12 cellular contexts compared by ENCODE assay signal in the genomic region with DNA sequence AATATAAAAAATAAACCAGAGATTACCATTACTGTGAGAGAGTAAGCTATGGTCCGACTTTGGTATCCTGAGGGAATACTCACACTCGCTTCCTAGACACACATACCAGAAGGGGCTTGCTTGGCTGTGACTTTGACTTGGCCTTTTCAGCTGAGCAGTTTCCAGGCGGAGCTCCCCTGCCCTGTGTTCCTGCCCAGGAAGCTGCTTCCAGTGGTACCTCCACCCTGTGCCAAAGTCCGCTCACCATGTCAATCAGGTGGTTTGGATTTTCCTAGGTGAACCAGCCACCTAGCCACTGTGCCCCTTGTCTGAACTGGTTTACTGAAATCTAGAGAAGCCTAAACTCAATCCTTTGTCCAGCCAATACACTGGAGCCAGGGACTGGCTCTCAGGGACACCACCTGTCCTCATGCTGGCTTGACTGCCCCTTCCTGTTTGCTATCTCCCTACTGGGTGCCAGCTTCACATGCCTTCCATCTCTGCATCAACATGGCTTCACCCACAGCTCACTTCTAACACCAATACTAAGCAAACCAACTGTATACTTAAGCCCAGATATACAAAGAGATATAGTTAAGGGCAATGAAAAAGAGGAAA. TPM values are rescaled to one million over a fixed set of nuclear protein-coding genes. Genes with fewer than 3 reads are reported as not detected.
DNase-seq lines count a peak whose midpoint lies in the region; ATAC-seq, FAIRE-seq and TF ChIP-seq lines count a peak whose summit lies in the region.
"Had no signal": no experiment of that assay in that cellular context is flagged by ENCODE, and none has a peak within 500 bp of the region (broad histone marks: within the 10 kb centered on the region; RNA-seq: fewer than 3 reads in every experiment).

No MANE protein-coding gene starts in this region.

- peak; percentile 77 for ATAC-seq in HepG2

- intact Hi-C loops in HepG2 (cut with micrococcal nuclease; ENCODE audit: unreplicated experiment) (no loop called here), spleen (cut with DNase I; ENCODE audit: low total_unique reads) (no loop called here)

- TF ChIP-seq CTCF in HepG2 (CRISPR knock-in tag; IDR thresholded peaks at IDR 0.05), result no peak
- TF ChIP-seq CTCF in spleen (IDR thresholded peaks at IDR 0.05 in 8 of 11, conservative IDR thresholded peaks at IDR 0.05 in 3 of 11), result no peak

- H3K4me1 ChIP-seq in HepG2 (ENCODE audit: insufficient read depth, low read length) (peaks cover 22% of the 10 kb centered on the region), spleen (peaks cover 14 to 95% (median 58%) of the 10 kb centered on the region in 6 donors)
- H3K4me1 ChIP-seq: right lobe of liver, SJSA1 had no signal

- no TSS peak for BruUV-seq in HepG2 (replicated peaks; lab: Mats Ljungman, UMichigan)

- peak; percentile 3 for DNase-seq in DMS53 (lab: John Stamatoyannopoulos, UW)
- DNase-seq in DMS53 treated with DMSO at 0.1 percent for 48 hours (lab: John Stamatoyannopoulos, UW; ENCODE audit: unreplicated experiment), result no peak
- peak in 1 of 61 donors; percentile 43 for DNase-seq in caudate nucleus (lab: John Stamatoyannopoulos, UW)
- DNase-seq in HepG2 (ENCODE audit: low spot score), result peak; percentile 45
- no peak for DNase-seq in spleen
- no peak for DNase-seq in NCI-H146 (lab: John Stamatoyannopoulos, UW)
- DNase-seq in activated CD4-positive, alpha-beta T cell treated with anti-CD3 and anti-CD28 coated beads, Interleukin-2, amount 50 U/mL, for 48 hours, result no peak
- DNase-seq in NCI-H1092 (lab: John Stamatoyannopoulos, UW), result no peak
- DNase-seq: right lobe of liver had no signal

- POLR2A ChIA-PET in HepG2 (lab: Yijun Ruan, JAX), result interaction anchor here (0.7 to 1.3 kb wide), 2 partner anchors 25 to 86 kb away, joined by 3 read pairs; no protein-coding TSS in a partner anchor

- H3K36me3 ChIP-seq in HepG2 (replicated peaks in 1 of 2; ENCODE audit: control insufficient read depth in 1 of 2, insufficient read depth in 2 of 2, low read length in 2 of 2) (peaks cover 13 to 36% of the 10 kb centered on the region in 2 experiments; a peak in 4 of 5 replicates), spleen (peaks cover 4 to 94% (median 41%) of the 10 kb centered on the region in 6 donors)

- no peak overlapping the region for H3K9ac ChIP-seq in HepG2 (ENCODE audit: insufficient read depth, low read depth, low read length)

- H3K27me3 ChIP-seq in HepG2 (ENCODE audit: control insufficient read depth in 1 of 2, insufficient read depth in 2 of 2, low read length in 2 of 2) (no peaks in the 10 kb centered on the region), spleen (replicated peaks in 1 of 7) (no peaks in the 10 kb centered on the region)
- H3K27me3 ChIP-seq: right lobe of liver, SJSA1 had no signal

- no peak; the same call in 1 of the 2 replicates for TF ChIP-seq RAD21 in HepG2 (CRISPR knock-in tag; IDR thresholded peaks at IDR 0.05)

- in situ Hi-C loops in HepG2 (cut with HindIII; ENCODE audit: extremely low pct_ligation_motif_present, low pct_unique_long_range_greater_than_20kb), result no loop called here

- CTCF ChIA-PET in HepG2 (lab: Yijun Ruan, JAX; ENCODE audit: low intra/inter-chr PET ratio, low total read pairs), result no interaction called here

- no peak overlapping the region for H2AFZ ChIP-seq in HepG2 (ENCODE audit: low read length)

- no peak for TF ChIP-seq EP300 in HepG2 (IDR thresholded peaks at IDR 0.05; ENCODE audit: low read depth in 2 of 2, low read length in 2 of 2)
- no peak for TF ChIP-seq EP300 in HepG2 (CRISPR knock-in tag; IDR thresholded peaks at IDR 0.05; ENCODE audit: borderline replicate concordance)

- no peaks in the 10 kb centered on the region for H4K20me1 ChIP-seq in HepG2 (ENCODE audit: insufficient read depth, low read length)

- no peak overlapping the region for H3K4me3 ChIP-seq in HepG2 (replicated peaks in 1 of 3; ENCODE audit: insufficient read depth in 1 of 3, low read depth in 2 of 3, low read length in 3 of 3)
- no peak overlapping the region for H3K4me3 ChIP-seq in spleen
- H3K4me3 ChIP-seq: right lobe of liver, SJSA1, thoracic aorta had no signal

- TF ChIP-seq POLR2A in HepG2 (IDR thresholded peaks at IDR 0.05; ENCODE audit: insufficient read depth in 1 of 2, low read depth in 2 of 2, low read length in 2 of 2) (no peak), spleen (IDR thresholded peaks at IDR 0.05) (no peak)

- H3K27ac ChIP-seq in caudate nucleus (ENCODE audit: low read depth, low read length) (peak overlapping the region; percentile 40), HepG2 (ENCODE audit: extremely low read length, insufficient read depth, low read length) (no peak overlapping the region), spleen (peak overlapping the region in 6 of 8 donors; percentile 8 to 88 (median 78))
- H3K27ac ChIP-seq: 22Rv1, SJSA1 had no signal

- no peaks in the 10 kb centered on the region for H3K79me2 ChIP-seq in HepG2 (ENCODE audit: insufficient read depth, low read length)

- H3K9me3 ChIP-seq in HepG2 (ENCODE audit: low read length), result no peaks in the 10 kb centered on the region
- no peaks in the 10 kb centered on the region for H3K9me3 ChIP-seq in spleen
- H3K9me3 ChIP-seq: right lobe of liver, SJSA1, thoracic aorta had no signal

- no peak overlapping the region for H3K4me2 ChIP-seq in HepG2 (ENCODE audit: low read depth, low read length)

- no peak for FAIRE-seq in HepG2 (lab: Jason Lieb, UNC)

- WGBS in HepG2 (ENCODE audit: low lambda C conversion rate), result 81% methylated on average over 4 of the region's 4 CpGs
- WGBS in spleen, 5 donors, result 87 to 93% (median 91%) methylated on average over 4 of the region's 4 CpGs

TF ChIP-seq in HepG2, 621 proteins besides CTCF, POLR2A, EP300 and RAD21 (continues in another document):
- TF ChIP-seq ESRRA (CRISPR knock-in tag; IDR thresholded peaks at IDR 0.05; ENCODE audit: low read depth), result peak; percentile 23; the same call in 1 of the 2 replicates
- no peak for TF ChIP-seq THAP11 (CRISPR knock-in tag; IDR thresholded peaks at IDR 0.05)
- 0 out of 2 replicates have a peak, but pooled peaks have one; percentile 10 for TF ChIP-seq SAP130 (CRISPR knock-in tag; IDR thresholded peaks at IDR 0.05; ENCODE audit: low read depth)
- TF ChIP-seq HNF4A (CRISPR knock-in tag; IDR thresholded peaks at IDR 0.05), result peak; percentile 70
- peak; percentile 66 for TF ChIP-seq ZBTB38 (CRISPR knock-in tag; IDR thresholded peaks at IDR 0.05)
- TF ChIP-seq KDM1A (CRISPR knock-in tag; IDR thresholded peaks at IDR 0.05), result no peak
- peak; percentile 52; the same call in 1 of the 2 replicates for TF ChIP-seq HNF4G (IDR thresholded peaks at IDR 0.05; ENCODE audit: borderline replicate concordance, low read depth, low read length)
- TF ChIP-seq HNF4G (CRISPR knock-in tag; IDR thresholded peaks at IDR 0.05; ENCODE audit: borderline replicate concordance, low read depth), result no peak
- TF ChIP-seq ZBTB4 (CRISPR knock-in tag; IDR thresholded peaks at IDR 0.05; ENCODE audit: borderline replicate concordance), result no peak

RNA-seq across cellular contexts. Expression of gene MAX, which starts 28.6 kb away (rescaled TPM):
- total RNA-seq in HepG2 (2016; rRNA removed; fragmentation: Illumina TruSeq; extraction: Trizol), result 28.5 and 29.4 TPM in 2 replicates
- 14.4 and 14.7 TPM in 2 replicates for total RNA-seq in HepG2 (2016; cell fraction: cytosol; rRNA removed; fragmentation: Illumina TruSeq; extraction: Trizol; ENCODE audit: low read depth)
- total RNA-seq in HepG2 (2016; cell fraction: insoluble cytoplasmic fraction; rRNA removed; fragmentation: Illumina TruSeq; extraction: Trizol), result 27.4 and 32.7 TPM in 2 replicates
- total RNA-seq in HepG2 (2016; cell fraction: membrane; rRNA removed; fragmentation: Illumina TruSeq; extraction: Trizol), result 28.0 and 28.2 TPM in 2 replicates
- total RNA-seq in HepG2 (2016; cell fraction: nucleus; rRNA removed; fragmentation: Illumina TruSeq; extraction: Trizol), result 18.9 and 21.1 TPM in 2 replicates
- 29.3 and 30.7 TPM in 2 replicates for polyA plus RNA-seq in HepG2 (2011; rRNA removed)
- polyA plus RNA-seq in HepG2 (2011; cell fraction: cytosol; rRNA removed), result 42.3 and 42.6 TPM in 2 replicates
- polyA plus RNA-seq in HepG2 (2011; cell fraction: nucleus; rRNA removed), result 37.6 and 47.3 TPM in 2 replicates
- 20.1 and 23.7 TPM in 2 replicates for polyA plus RNA-seq in HepG2 (2012)
- 6.6 and 9.3 TPM in 2 replicates for polyA plus RNA-seq in HepG2 (2016; cell fraction: cytosol; fragmentation: Illumina TruSeq; extraction: Trizol; ENCODE audit: low read depth)
- 36.1 and 44.7 TPM in 2 replicates for polyA plus RNA-seq in HepG2 (2016; cell fraction: insoluble cytoplasmic fraction; fragmentation: Illumina TruSeq; extraction: Trizol; ENCODE audit: low read depth)
- polyA plus RNA-seq in HepG2 (2016; cell fraction: membrane; fragmentation: Illumina TruSeq; extraction: Trizol; ENCODE audit: low read depth), result 18.6 and 20.1 TPM in 2 replicates
- polyA plus RNA-seq in HepG2 (2016; cell fraction: nucleus; fragmentation: Illumina TruSeq; extraction: Trizol; ENCODE audit: insufficient read depth, low read depth), result 26.0 and 26.1 TPM in 2 replicates
- polyA minus RNA-seq in HepG2 (2011; rRNA and poly(A)+ RNA removed; ENCODE audit: low replicate concordance), result 43.9 and 54.5 TPM in 2 replicates
- polyA minus RNA-seq in HepG2 (2011; cell fraction: cytosol; rRNA and poly(A)+ RNA removed), result 12.6 and 17.5 TPM in 2 replicates
- 53.7 and 63.0 TPM in 2 replicates for polyA minus RNA-seq in HepG2 (2011; cell fraction: nucleus; rRNA and poly(A)+ RNA removed)
- 100 to 1,000 TPM; 100 to 162 (median 143) TPM for total RNA-seq in spleen
- 10 to 100 TPM; 58.7 to 79.6 (median 70.6) TPM for polyA plus RNA-seq in spleen

Comparison
In these comparisons a context has a peak if more than half of its experiments do, and no peak if none do; other contexts are left out.
1. DNase-seq: peak in DMS53 (single experiment) and HepG2 (single experiment); none in DMS53 treated with DMSO at 0.1 percent for 48 hours (single experiment), spleen (single experiment), NCI-H146 (single experiment), activated CD4-positive, alpha-beta T cell treated with anti-CD3 and anti-CD28 coated beads, Interleukin-2, amount 50 U/mL, for 48 hours (0 of 2) and NCI-H1092 (single experiment).